In genomic region chr17:77140878-77141767, GRCh38 we compare ENCODE assay signal across 8 cellular contexts. TPM values are rescaled to one million over a fixed set of nuclear protein-coding genes. Genes with fewer than 3 reads are reported as not detected.
DNase-seq lines count a peak whose midpoint lies in the region; ATAC-seq, FAIRE-seq and TF ChIP-seq lines count a peak whose summit lies in the region.

TSS of gene SEC14L1 (plus strand) at chr17:77140969. CDS start at chr17:77143597, 2,628 bp downstream.

- H3K4me1 ChIP-seq in OCI-LY1 (ENCODE audit: insufficient read depth, low read length, severe bottlenecking) (peaks cover 55% of the 10 kb centered on the region), pancreas (peaks cover 16 to 39% (median 31%) of the 10 kb centered on the region in 3 donors)

- H3K9ac ChIP-seq in OCI-LY1 (ENCODE audit: low read length) = peak within 1 kb of the TSS; percentile 89

- WGBS in pancreas, 2 donors = 1% methylated on average over 47 to 96 of the region's 99 CpGs

- ATAC-seq in HG02938 (IDR thresholded peaks at IDR 0.05; ENCODE audit: unreplicated experiment) (peak; percentile 21), Right ventricle myocardium inferior (no peak), pancreas (peak in 1 of 4 donors; percentile 6), GM18870 (IDR thresholded peaks at IDR 0.05; ENCODE audit: unreplicated experiment) (no peak)

- no peak for FAIRE-seq in pancreas (lab: Jason Lieb, UNC)

- H3K36me3 ChIP-seq in OCI-LY1 (ENCODE audit: insufficient read depth, low read length) = peaks cover 21% of the 10 kb centered on the region
- no peaks in the 10 kb centered on the region for H3K36me3 ChIP-seq in pancreas

- H3K27me3 ChIP-seq in OCI-LY1 (ENCODE audit: insufficient read depth, low read length) (no peaks in the 10 kb centered on the region; the same call in 1 of the 2 replicates), pancreas (no peaks in the 10 kb centered on the region)

- H3K4me2 ChIP-seq in OCI-LY1 (ENCODE audit: low read length) = peak within 1 kb of the TSS; percentile 87

- no peak for TF ChIP-seq CTCF in OCI-LY1 (IDR thresholded peaks at IDR 0.05; ENCODE audit: low read length)
- TF ChIP-seq CTCF in pancreas (IDR thresholded peaks at IDR 0.05) = no peak

- peaks cover 18% of the 10 kb centered on the region for H3K79me2 ChIP-seq in OCI-LY1 (ENCODE audit: insufficient read depth, low read length)

- H3K27ac ChIP-seq in OCI-LY1 (ENCODE audit: low read depth, low read length, poor library complexity, severe bottlenecking) (peak within 1 kb of the TSS; percentile 97), pancreas (peak within 1 kb of the TSS; percentile 87 to 94 (median 90))

- DNase-seq in NCI-H1105 treated with DMSO at 0.1 percent for 48 hours (lab: John Stamatoyannopoulos, UW) = peak; percentile 22
- DNase-seq in NCI-H1105 (lab: John Stamatoyannopoulos, UW) = no peak
- DNase-seq in activated effector memory CD4-positive, alpha-beta T cell treated with anti-CD3 and anti-CD28 coated beads, Interleukin-2, amount 50 U/mL, for 16 hours = peak; percentile 77
- peak; percentile 79 for DNase-seq in Right ventricle myocardium inferior (ENCODE audit: missing footprints)
- peak in 5 of 6 donors; percentile 46 to 78 (median 66) for DNase-seq in pancreas

- H4K20me1 ChIP-seq in OCI-LY1 (ENCODE audit: insufficient read depth, low read length) = no peaks in the 10 kb centered on the region

- peaks cover 8% of the 10 kb centered on the region for H3K9me3 ChIP-seq in OCI-LY1 (ENCODE audit: low read length)
- no peaks in the 10 kb centered on the region for H3K9me3 ChIP-seq in pancreas

- peak within 1 kb of the TSS; percentile 96 for H3K4me3 ChIP-seq in OCI-LY1 (ENCODE audit: low read depth, low read length, poor library complexity, severe bottlenecking)
- H3K4me3 ChIP-seq in pancreas = peak within 1 kb of the TSS; percentile 45 to 80 (median 77)

- H2AFZ ChIP-seq in OCI-LY1 (ENCODE audit: low read length) = peak within 1 kb of the TSS; percentile 44; the same call in 1 of the 2 replicates

- intact Hi-C loops in Right ventricle myocardium inferior (cut with DNase I) = loop anchor here (1.0 to 2.0 kb wide), 3 partner anchors 42 to 73 kb away; no protein-coding TSS in a partner anchor
- intact Hi-C loops in pancreas (cut with DNase I) = no loop called here

- no peaks in the 10 kb centered on the region for H3K9me2 ChIP-seq in OCI-LY1 (ENCODE audit: low read depth, low read length)

- H3F3A ChIP-seq in OCI-LY1 (ENCODE audit: insufficient read depth, low read length) = peaks cover 12% of the 10 kb centered on the region; the same call in 1 of the 2 replicates

RNA-seq across cellular contexts. Expression of gene SEC14L1, which starts in this region (rescaled TPM):
- total RNA-seq in Right ventricle myocardium inferior (65.5 TPM), pancreas (10 to 100 TPM; 28.7 to 45.5 (median 34.2) TPM)
- 10 to 100 TPM; 17.8 to 18.6 TPM for polyA plus RNA-seq in pancreas
